17 cellular contexts compared by ENCODE assay signal in genomic region chr15:81309647-81310460, GRCh38. TPM values are rescaled to one million over a fixed set of nuclear protein-coding genes. Genes with fewer than 3 reads are reported as not detected.
DNase-seq lines count a peak whose midpoint lies in the region; ATAC-seq and TF ChIP-seq lines count a peak whose summit lies in the region.
"Had no signal": no experiment of that assay in that cellular context is flagged by ENCODE, and none has a peak within 500 bp of the region (broad histone marks: within the 10 kb centered on the region; RNA-seq: fewer than 3 reads in every experiment).

No MANE protein-coding gene starts in this region.

- H3K36me3 Mint-ChIP-seq in activated naive CD4-positive, alpha-beta T cell treated with anti-CD3 and anti-CD28 coated beads for 36 hours (ENCODE audit: low read depth): peaks cover 71% of the 10 kb centered on the region
- peaks cover 87% of the 10 kb centered on the region for H3K36me3 Mint-ChIP-seq in dendritic cell treated with granulocyte-macrophage colony-stimulating factor and Interleukin-4, amounts not matched to agents 40 ng/mL and 50 ng/mL, for 4 days (ENCODE audit: low read depth)
- H3K36me3 Mint-ChIP-seq in stimulated activated memory B cell treated with anti-CD40 and anti-IgM and Interleukin-4, amounts not matched to agents 10 μg/mL and 1 μg/mL and 100 μg/mL, for 72 hours: peaks cover 72% of the 10 kb centered on the region

- H3K27me3 Mint-ChIP-seq in activated naive CD4-positive, alpha-beta T cell treated with anti-CD3 and anti-CD28 coated beads for 36 hours (ENCODE audit: low read depth): no peaks in the 10 kb centered on the region
- no peaks in the 10 kb centered on the region for H3K27me3 Mint-ChIP-seq in dendritic cell treated with granulocyte-macrophage colony-stimulating factor and Interleukin-4, amounts not matched to agents 40 ng/mL and 50 ng/mL, for 4 days
- no peaks in the 10 kb centered on the region for H3K27me3 Mint-ChIP-seq in stimulated activated memory B cell treated with anti-CD40 and anti-IgM and Interleukin-4, amounts not matched to agents 10 μg/mL and 1 μg/mL and 100 μg/mL, for 72 hours
- H3K27me3 Mint-ChIP-seq: type B pancreatic cell had no signal

- peak overlapping the region; percentile 96 for H3K27ac ChIP-seq in OCI-LY1 (ENCODE audit: low read depth, low read length, poor library complexity, severe bottlenecking)
- H3K27ac ChIP-seq: C4-2B had no signal

- no peak for ATAC-seq in stimulated activated memory B cell treated with anti-CD40 and anti-IgM and Interleukin-4, amounts not matched to agents 10 μg/mL and 1 μg/mL and 100 μg/mL, for 72 hours
- ATAC-seq: SK-N-SH treated with all-trans-retinoic acid at 6 μM for 48 hours had no signal

- intact Hi-C loops in activated naive CD4-positive, alpha-beta T cell treated with anti-CD3 and anti-CD28 coated beads for 36 hours (cut with micrococcal nuclease): no loop called here
- intact Hi-C loops in dendritic cell treated with granulocyte-macrophage colony-stimulating factor and Interleukin-4, amounts not matched to agents 40 ng/mL and 50 ng/mL, for 4 days (cut with micrococcal nuclease): loop anchor here (5.0 kb wide), 1 partner anchor 33 kb away; no protein-coding TSS in a partner anchor

- peaks cover 68% of the 10 kb centered on the region for H3K4me1 Mint-ChIP-seq in activated naive CD4-positive, alpha-beta T cell treated with anti-CD3 and anti-CD28 coated beads for 36 hours (ENCODE audit: low read depth)
- peaks cover 82% of the 10 kb centered on the region for H3K4me1 Mint-ChIP-seq in dendritic cell treated with granulocyte-macrophage colony-stimulating factor and Interleukin-4, amounts not matched to agents 40 ng/mL and 50 ng/mL, for 4 days (ENCODE audit: low read depth)
- peaks cover 77% of the 10 kb centered on the region for H3K4me1 Mint-ChIP-seq in stimulated activated memory B cell treated with anti-CD40 and anti-IgM and Interleukin-4, amounts not matched to agents 10 μg/mL and 1 μg/mL and 100 μg/mL, for 72 hours
- H3K4me1 Mint-ChIP-seq: nephron had no signal

- peaks cover 19% of the 10 kb centered on the region for H3K4me1 ChIP-seq in OCI-LY1 (ENCODE audit: insufficient read depth, low read length, severe bottlenecking)

- no peaks in the 10 kb centered on the region for H4K20me1 ChIP-seq in OCI-LY1 (ENCODE audit: insufficient read depth, low read length)

- no peaks in the 10 kb centered on the region for H3K9me3 Mint-ChIP-seq in activated naive CD4-positive, alpha-beta T cell treated with anti-CD3 and anti-CD28 coated beads for 36 hours
- H3K9me3 Mint-ChIP-seq in dendritic cell treated with granulocyte-macrophage colony-stimulating factor and Interleukin-4, amounts not matched to agents 40 ng/mL and 50 ng/mL, for 4 days: no peaks in the 10 kb centered on the region
- no peaks in the 10 kb centered on the region for H3K9me3 Mint-ChIP-seq in stimulated activated memory B cell treated with anti-CD40 and anti-IgM and Interleukin-4, amounts not matched to agents 10 μg/mL and 1 μg/mL and 100 μg/mL, for 72 hours
- H3K9me3 Mint-ChIP-seq: nephron, type B pancreatic cell had no signal

- CTCF ChIA-PET in activated naive CD4-positive, alpha-beta T cell treated with anti-CD3 and anti-CD28 coated beads for 36 hours (lab: Charles Lee): interaction anchor here (1.0 to 1.3 kb wide), 5 partner anchors 9 to 44 kb away, joined by 3 to 5 read pairs (median 3); partner anchors contain the start of gene STARD5

- no peak overlapping the region for H2AFZ ChIP-seq in OCI-LY1 (ENCODE audit: low read length)
- H2AFZ ChIP-seq: GM23248 had no signal

- no peak overlapping the region for H3K4me3 ChIP-seq in OCI-LY1 (ENCODE audit: low read depth, low read length, poor library complexity, severe bottlenecking)
- H3K4me3 ChIP-seq: GM23248 had no signal

- H3K79me2 ChIP-seq in OCI-LY1 (ENCODE audit: insufficient read depth, low read length): no peaks in the 10 kb centered on the region

- no peak overlapping the region for H3K4me3 Mint-ChIP-seq in activated naive CD4-positive, alpha-beta T cell treated with anti-CD3 and anti-CD28 coated beads for 36 hours
- no peak overlapping the region for H3K4me3 Mint-ChIP-seq in dendritic cell treated with granulocyte-macrophage colony-stimulating factor and Interleukin-4, amounts not matched to agents 40 ng/mL and 50 ng/mL, for 4 days
- no peak overlapping the region for H3K4me3 Mint-ChIP-seq in stimulated activated memory B cell treated with anti-CD40 and anti-IgM and Interleukin-4, amounts not matched to agents 10 μg/mL and 1 μg/mL and 100 μg/mL, for 72 hours
- H3K4me3 Mint-ChIP-seq: nephron, type B pancreatic cell had no signal

- H3K27me3 ChIP-seq in OCI-LY1 (ENCODE audit: insufficient read depth, low read length): no peaks in the 10 kb centered on the region

- peak overlapping the region; percentile 60 for H3K27ac Mint-ChIP-seq in activated naive CD4-positive, alpha-beta T cell treated with anti-CD3 and anti-CD28 coated beads for 36 hours
- peak overlapping the region; percentile 94 for H3K27ac Mint-ChIP-seq in dendritic cell treated with granulocyte-macrophage colony-stimulating factor and Interleukin-4, amounts not matched to agents 40 ng/mL and 50 ng/mL, for 4 days
- peak overlapping the region; percentile 96 for H3K27ac Mint-ChIP-seq in stimulated activated memory B cell treated with anti-CD40 and anti-IgM and Interleukin-4, amounts not matched to agents 10 μg/mL and 1 μg/mL and 100 μg/mL, for 72 hours
- H3K27ac Mint-ChIP-seq: nephron, type B pancreatic cell had no signal

- no peak for TF ChIP-seq CTCF in OCI-LY1 (IDR thresholded peaks at IDR 0.05; ENCODE audit: low read length)

- no peak overlapping the region for H3K9ac ChIP-seq in OCI-LY1 (ENCODE audit: low read length)
- H3K9ac ChIP-seq: GM23248 had no signal

- peaks cover 8% of the 10 kb centered on the region; the same call in 1 of the 2 replicates for H3F3A ChIP-seq in OCI-LY1 (ENCODE audit: insufficient read depth, low read length)

- H3K9me3 ChIP-seq in OCI-LY1 (ENCODE audit: low read length): no peaks in the 10 kb centered on the region

- H3K9me2 ChIP-seq in OCI-LY1 (ENCODE audit: low read depth, low read length): no peaks in the 10 kb centered on the region

- H3K36me3 ChIP-seq in OCI-LY1 (ENCODE audit: insufficient read depth, low read length): peaks cover 75% of the 10 kb centered on the region

- no peak for DNase-seq in activated naive CD4-positive, alpha-beta T cell treated with anti-CD3 and anti-CD28 coated beads for 36 hours
- no peak for DNase-seq in activated naive CD4-positive, alpha-beta T cell (lab: John Stamatoyannopoulos, UW)
- DNase-seq in anterior cingulate cortex (lab: John Stamatoyannopoulos, UW): no peak
- no peak for DNase-seq in NCI-H1436 (lab: John Stamatoyannopoulos, UW)
- DNase-seq in stimulated activated CD4-positive, alpha-beta T cell treated with anti-CD3 and anti-CD28 coated beads, Interleukin-15, amount 100 ng/mL, for 24 hours: no peak
- DNase-seq: activated CD4-positive, alpha-beta T cell treated with anti-CD3 and anti-CD28 coated beads, Interleukin-2, amount 50 U/mL, for 1 hour; activated T-cell treated with anti-CD3 and anti-CD28 coated beads, Interleukin-2, amount 50 U/mL, for 48 hours; DMS53; NCI-H748 treated with DMSO at 0.1 percent for 48 hours had no signal

- no peak overlapping the region for H3K4me2 ChIP-seq in OCI-LY1 (ENCODE audit: low read length)

RNA-seq across cellular contexts. Expression of gene STARD5, which starts 14.1 kb away (rescaled TPM):
- 10 to 100 TPM; 10.1 to 11.7 TPM for total RNA-seq in activated naive CD4-positive, alpha-beta T cell treated with anti-CD3 and anti-CD28 coated beads for 36 hours
